In the genomic region with DNA sequence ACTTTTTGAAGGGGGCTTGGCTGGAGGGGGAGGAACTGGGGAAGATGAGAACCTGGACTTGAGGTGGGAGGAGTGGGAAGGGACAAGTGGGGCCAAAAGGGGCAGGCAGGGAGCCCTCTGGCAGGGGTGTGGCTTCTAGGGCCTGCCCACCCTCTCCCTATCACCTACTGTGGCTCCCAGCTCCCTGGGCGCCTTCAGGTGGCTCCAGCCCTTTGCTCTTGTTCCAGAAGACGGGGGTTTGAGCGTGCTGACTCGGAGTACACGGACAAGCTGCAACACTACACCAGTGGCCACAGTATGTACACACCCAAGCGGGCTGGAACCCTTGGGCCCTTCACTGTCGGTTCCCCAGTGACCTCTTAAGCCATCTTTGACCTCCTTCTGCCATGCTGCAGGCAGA, we compare ENCODE assay signal across 22 cellular contexts.
"Had no signal": no experiment of that assay in that cellular context is flagged by ENCODE, and none has a peak within 500 bp of the region (broad histone marks: within the 10 kb centered on the region; RNA-seq: fewer than 3 reads in every experiment).

No MANE protein-coding gene starts in this region.

- DNase-seq: KBM-7, MV-4-11, NCI-H1048, NCI-H1105, NCI-H1417, NCI-H1436 treated with DMSO at 0.1 percent for 48 hours, NCI-H1694 treated with DMSO at 0.1 percent for 48 hours, NCI-H1930, NCI-H2081, NCI-H2171, NCI-H226, NCI-H446, NCI-H510A, NCI-H524 treated with DMSO at 0.1 percent for 48 hours, NCI-H69, NCI-H774, SHP77 treated with DMSO at 0.1 percent for 48 hours, SJCRH30 had no signal

- H3K4me1 Mint-ChIP-seq: IgD-negative memory B cell had no signal

- H3K9me3 ChIP-seq: SJCRH30 had no signal

- H3K27ac Mint-ChIP-seq: IgD-negative memory B cell had no signal

- H3K27me3 ChIP-seq: SJCRH30 had no signal

- H3K4me3 Mint-ChIP-seq: IgD-negative memory B cell had no signal

- H3K27ac ChIP-seq: RWPE1, SJCRH30 had no signal

- H3K9me3 Mint-ChIP-seq: IgD-negative memory B cell had no signal

- ATAC-seq: HepG2, SK-N-SH treated with all-trans-retinoic acid at 6 μM for 48 hours had no signal

- H3K36me3 Mint-ChIP-seq: IgD-negative memory B cell had no signal

- H3K4me3 ChIP-seq: SJCRH30 had no signal
